Comparison of ENCODE assay signal across 8 cellular contexts in the genomic region with DNA sequence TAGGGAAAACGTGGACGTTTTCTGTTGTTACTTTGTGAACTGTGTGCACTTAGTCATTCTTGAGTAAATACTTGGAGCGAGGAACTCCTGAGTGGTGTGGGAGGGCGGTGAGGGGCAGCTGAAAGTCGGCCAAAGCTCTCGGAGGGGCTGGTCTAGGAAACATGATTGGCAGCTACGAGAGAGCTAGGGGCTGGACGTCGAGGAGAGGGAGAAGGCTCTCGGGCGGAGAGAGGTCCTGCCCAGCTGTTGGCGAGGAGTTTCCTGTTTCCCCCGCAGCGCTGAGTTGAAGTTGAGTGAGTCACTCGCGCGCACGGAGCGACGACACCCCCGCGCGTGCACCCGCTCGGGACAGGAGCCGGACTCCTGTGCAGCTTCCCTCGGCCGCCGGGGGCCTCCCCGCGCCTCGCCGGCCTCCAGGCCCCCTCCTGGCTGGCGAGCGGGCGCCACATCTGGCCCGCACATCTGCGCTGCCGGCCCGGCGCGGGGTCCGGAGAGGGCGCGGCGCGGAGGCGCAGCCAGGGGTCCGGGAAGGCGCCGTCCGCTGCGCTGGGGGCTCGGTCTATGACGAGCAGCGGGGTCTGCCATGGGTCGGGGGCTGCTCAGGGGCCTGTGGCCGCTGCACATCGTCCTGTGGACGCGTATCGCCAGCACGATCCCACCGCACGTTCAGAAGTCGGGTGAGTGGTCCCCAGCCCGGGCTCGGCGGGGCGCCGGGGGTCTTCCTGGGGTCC. TPM values are rescaled to one million over a fixed set of nuclear protein-coding genes. Genes with fewer than 3 reads are reported as not detected.
DNase-seq lines count a peak whose midpoint lies in the region; ATAC-seq and TF ChIP-seq lines count a peak whose summit lies in the region.

A gene (plus strand): TSS at position 301 of the 731 bp plus-strand sequence. CDS start 283 bp downstream, at position 584.

- DNase-seq in NK-92 treated with Interleukin-12 subunit alpha and Interleukin-12 subunit beta, amount 100 ng/mL, for 24 hours (lab: John Stamatoyannopoulos, UW): peak; percentile 81
- no peak for DNase-seq in NK-92 (lab: John Stamatoyannopoulos, UW; ENCODE audit: unreplicated experiment)
- peak; percentile 83 for DNase-seq in NCI-H69 (lab: John Stamatoyannopoulos, UW)
- DNase-seq in activated CD4-positive, alpha-beta T cell treated with anti-CD3 and anti-CD28 coated beads, Interleukin-2, amount 50 U/mL, for 4 hours: peak; percentile 77 to 79
- DNase-seq in dorsolateral prefrontal cortex: peak; percentile 5 to 89 (median 68)
- peak; percentile 88 for DNase-seq in stimulated activated CD4-positive, alpha-beta T cell treated with anti-CD3 and anti-CD28 coated beads, Interleukin-4, amount 100 ng/mL, for 24 hours

- H3K9ac ChIP-seq in liver (ENCODE audit: low read depth in 1 of 2, low read length in 2 of 2): peak within 1 kb of the TSS; percentile 87 to 92

- H3K4me1 ChIP-seq in liver (ENCODE audit: control insufficient read depth in 4 of 4, insufficient read depth in 4 of 4, low read length in 3 of 4): peaks cover 0 to 19% (median 7%) of the 10 kb centered on the region in 4 donors

- ATAC-seq in HG03025 (IDR thresholded peaks at IDR 0.05; ENCODE audit: low FRiP score, unreplicated experiment): peak; percentile 72

- no peaks in the 10 kb centered on the region for H3K9me3 ChIP-seq in liver (ENCODE audit: control insufficient read depth in 4 of 4, low read length in 3 of 4)

- peaks cover 0 to 38% (median 0%) of the 10 kb centered on the region in 45 donors for H3K27me3 ChIP-seq in dorsolateral prefrontal cortex
- H3K27me3 ChIP-seq in liver (ENCODE audit: control insufficient read depth in 4 of 4, insufficient read depth in 4 of 4, low read length in 3 of 4): no peaks in the 10 kb centered on the region

- peak in 15 of 56 donors; percentile 8 to 33 (median 15) for TF ChIP-seq CTCF in dorsolateral prefrontal cortex (IDR thresholded peaks at IDR 0.05 in 54 of 56, conservative IDR thresholded peaks at IDR 0.05 in 2 of 56; ENCODE audit: low read depth in 1 of 56, partially characterized antibody in 56 of 56)
- TF ChIP-seq CTCF in liver (IDR thresholded peaks at IDR 0.05; ENCODE audit: low read depth, low read length, missing input control): no peak

- peak; percentile 65 to 73 for TF ChIP-seq RAD21 in liver (IDR thresholded peaks at IDR 0.05)

- H3K27ac ChIP-seq in dorsolateral prefrontal cortex: peak within 1 kb of the TSS in 56 of 59 donors; percentile 23 to 96 (median 83)
- H3K27ac ChIP-seq in liver (ENCODE audit: low read depth in 1 of 2, low read length in 2 of 2): peak within 1 kb of the TSS; percentile 93 to 99

- peak within 1 kb of the TSS; percentile 46 to 89 (median 77) for H3K4me3 ChIP-seq in dorsolateral prefrontal cortex
- peak within 1 kb of the TSS; percentile 90 to 98 (median 92) for H3K4me3 ChIP-seq in liver (ENCODE audit: low read depth in 1 of 3, low read length in 3 of 3)

- WGBS in liver: under 1% methylated on average over 71 of the region's 71 CpGs

- intact Hi-C loops in dorsolateral prefrontal cortex (cut with DNase I): loop anchor here in 1 of 2 donors (5.0 kb wide), 1 partner anchor 76 kb away; no protein-coding TSS in a partner anchor

- H3K36me3 ChIP-seq in liver (ENCODE audit: control insufficient read depth in 4 of 4, insufficient read depth in 3 of 4, low read depth in 1 of 4, low read length in 3 of 4): no peaks in the 10 kb centered on the region

TF ChIP-seq in liver, 16 proteins besides CTCF, POLR2A, EP300 and RAD21:
- TF ChIP-seq HNF4A (conservative IDR thresholded peaks at IDR 0.05) (peak; percentile 64 to 72), YY1 (IDR thresholded peaks at IDR 0.05) (peak; percentile 66), TAF1 (conservative IDR thresholded peaks at IDR 0.05) (peak; percentile 85), FOXA2 (IDR thresholded peaks at IDR 0.05) (peak; percentile 92), FOXA1 (IDR thresholded peaks at IDR 0.05) (peak; percentile 72), HNF4G (IDR thresholded peaks at IDR 0.05) (peak; percentile 21), RXRA (IDR thresholded peaks at IDR 0.05) (peak; percentile 78 to 81), SP1 (IDR thresholded peaks at IDR 0.05) (peak; percentile 68), EGR1 (IDR thresholded peaks at IDR 0.05; ENCODE audit: low read depth in 2 of 2) (peak in 1 of 2 donors; percentile 73), NR2F2 (IDR thresholded peaks at IDR 0.05) (peak; percentile 37), JUND (IDR thresholded peaks at IDR 0.05) (peak; percentile 94 to 97), GABPA (IDR thresholded peaks at IDR 0.05 in 1 of 2, conservative IDR thresholded peaks at IDR 0.05 in 1 of 2) (peak in 1 of 2 donors; percentile 33)
- TF ChIP-seq, protein P1, sequence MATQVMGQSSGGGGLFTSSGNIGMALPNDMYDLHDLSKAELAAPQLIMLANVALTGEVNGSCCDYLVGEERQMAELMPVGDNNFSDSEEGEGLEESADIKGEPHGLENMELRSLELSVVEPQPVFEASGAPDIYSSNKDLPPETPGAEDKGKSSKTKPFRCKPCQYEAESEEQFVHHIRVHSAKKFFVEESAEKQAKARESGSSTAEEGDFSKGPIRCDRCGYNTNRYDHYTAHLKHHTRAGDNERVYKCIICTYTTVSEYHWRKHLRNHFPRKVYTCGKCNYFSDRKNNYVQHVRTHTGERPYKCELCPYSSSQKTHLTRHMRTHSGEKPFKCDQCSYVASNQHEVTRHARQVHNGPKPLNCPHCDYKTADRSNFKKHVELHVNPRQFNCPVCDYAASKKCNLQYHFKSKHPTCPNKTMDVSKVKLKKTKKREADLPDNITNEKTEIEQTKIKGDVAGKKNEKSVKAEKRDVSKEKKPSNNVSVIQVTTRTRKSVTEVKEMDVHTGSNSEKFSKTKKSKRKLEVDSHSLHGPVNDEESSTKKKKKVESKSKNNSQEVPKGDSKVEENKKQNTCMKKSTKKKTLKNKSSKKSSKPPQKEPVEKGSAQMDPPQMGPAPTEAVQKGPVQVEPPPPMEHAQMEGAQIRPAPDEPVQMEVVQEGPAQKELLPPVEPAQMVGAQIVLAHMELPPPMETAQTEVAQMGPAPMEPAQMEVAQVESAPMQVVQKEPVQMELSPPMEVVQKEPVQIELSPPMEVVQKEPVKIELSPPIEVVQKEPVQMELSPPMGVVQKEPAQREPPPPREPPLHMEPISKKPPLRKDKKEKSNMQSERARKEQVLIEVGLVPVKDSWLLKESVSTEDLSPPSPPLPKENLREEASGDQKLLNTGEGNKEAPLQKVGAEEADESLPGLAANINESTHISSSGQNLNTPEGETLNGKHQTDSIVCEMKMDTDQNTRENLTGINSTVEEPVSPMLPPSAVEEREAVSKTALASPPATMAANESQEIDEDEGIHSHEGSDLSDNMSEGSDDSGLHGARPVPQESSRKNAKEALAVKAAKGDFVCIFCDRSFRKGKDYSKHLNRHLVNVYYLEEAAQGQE (IDR thresholded peaks at IDR 0.05): peak; percentile 89
- TF ChIP-seq, protein P2, sequence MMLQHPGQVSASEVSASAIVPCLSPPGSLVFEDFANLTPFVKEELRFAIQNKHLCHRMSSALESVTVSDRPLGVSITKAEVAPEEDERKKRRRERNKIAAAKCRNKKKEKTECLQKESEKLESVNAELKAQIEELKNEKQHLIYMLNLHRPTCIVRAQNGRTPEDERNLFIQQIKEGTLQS (IDR thresholded peaks at IDR 0.05): peak; percentile 76
- TF ChIP-seq, protein P3, sequence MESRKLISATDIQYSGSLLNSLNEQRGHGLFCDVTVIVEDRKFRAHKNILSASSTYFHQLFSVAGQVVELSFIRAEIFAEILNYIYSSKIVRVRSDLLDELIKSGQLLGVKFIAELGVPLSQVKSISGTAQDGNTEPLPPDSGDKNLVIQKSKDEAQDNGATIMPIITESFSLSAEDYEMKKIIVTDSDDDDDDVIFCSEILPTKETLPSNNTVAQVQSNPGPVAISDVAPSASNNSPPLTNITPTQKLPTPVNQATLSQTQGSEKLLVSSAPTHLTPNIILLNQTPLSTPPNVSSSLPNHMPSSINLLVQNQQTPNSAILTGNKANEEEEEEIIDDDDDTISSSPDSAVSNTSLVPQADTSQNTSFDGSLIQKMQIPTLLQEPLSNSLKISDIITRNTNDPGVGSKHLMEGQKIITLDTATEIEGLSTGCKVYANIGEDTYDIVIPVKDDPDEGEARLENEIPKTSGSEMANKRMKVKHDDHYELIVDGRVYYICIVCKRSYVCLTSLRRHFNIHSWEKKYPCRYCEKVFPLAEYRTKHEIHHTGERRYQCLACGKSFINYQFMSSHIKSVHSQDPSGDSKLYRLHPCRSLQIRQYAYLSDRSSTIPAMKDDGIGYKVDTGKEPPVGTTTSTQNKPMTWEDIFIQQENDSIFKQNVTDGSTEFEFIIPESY (IDR thresholded peaks at IDR 0.05): peak; percentile 33
- TF ChIP-seq, protein P4, sequence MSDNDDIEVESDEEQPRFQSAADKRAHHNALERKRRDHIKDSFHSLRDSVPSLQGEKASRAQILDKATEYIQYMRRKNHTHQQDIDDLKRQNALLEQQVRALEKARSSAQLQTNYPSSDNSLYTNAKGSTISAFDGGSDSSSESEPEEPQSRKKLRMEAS (IDR thresholded peaks at IDR 0.05): peak; percentile 85

RNA-seq across cellular contexts. Expression of the gene that starts here (rescaled TPM):
- total RNA-seq in dorsolateral prefrontal cortex (10 to 100 TPM in 113 of 120 experiments, 1 to 10 TPM in 7; 6.9 to 41.8 (median 15.9) TPM), liver (10 to 100 TPM; 36.4 to 61.2 TPM)
- polyA plus RNA-seq in liver: 10 to 100 TPM; 13.9 to 31.0 TPM
